13 cellular contexts compared by ENCODE assay signal in the genomic region with DNA sequence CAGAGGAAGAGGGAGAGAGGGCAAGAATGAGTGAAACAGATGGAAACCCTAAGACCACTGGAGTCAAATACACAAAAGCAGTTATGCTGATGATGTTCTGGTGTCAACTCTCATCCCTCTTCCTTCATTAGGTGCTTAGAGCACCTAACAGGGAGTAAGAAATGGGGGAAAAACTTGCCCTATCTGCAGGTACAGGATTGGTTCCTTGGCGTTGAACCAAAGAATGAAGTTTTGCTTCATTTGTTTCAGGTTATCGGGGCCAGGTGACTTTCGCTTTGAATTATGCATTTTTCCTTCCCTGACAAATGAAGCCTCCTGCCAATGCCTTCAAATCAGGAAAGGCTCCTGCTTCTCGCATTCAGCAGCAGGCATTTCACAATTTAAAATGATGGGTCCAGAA. TPM values are rescaled to one million over a fixed set of nuclear protein-coding genes. Genes with fewer than 3 reads are reported as not detected.
A peak's percentile ranks its signal among the peaks of the same experiment; 100 is the strongest.
DNase-seq lines count a peak whose midpoint lies in the region; ATAC-seq and TF ChIP-seq lines count a peak whose summit lies in the region.
"Had no signal": no experiment of that assay in that cellular context is flagged by ENCODE, and none has a peak within 500 bp of the region (broad histone marks: within the 10 kb centered on the region; RNA-seq: fewer than 3 reads in every experiment).

No MANE protein-coding gene starts in this region.

- no peaks in the 10 kb centered on the region for H3K36me3 Mint-ChIP-seq in brain

- no peak overlapping the region for H3K4me2 ChIP-seq in PC-3 (ENCODE audit: low read length)
- H3K4me2 ChIP-seq: BLaER1 treated with 17β-estradiol and CSF1 and Interleukin-3, amounts not matched to agents 10 nM and 100 nM had no signal

- no peak for ATAC-seq in PC-3

- no peak overlapping the region for H3K9ac ChIP-seq in PC-3 (ENCODE audit: low read length)
- H3K9ac ChIP-seq: BLaER1 treated with 17β-estradiol and CSF1 and Interleukin-3, amounts not matched to agents 10 nM and 100 nM had no signal

- peak overlapping the region; percentile 57 to 79 (median 76) for H3K4me3 Mint-ChIP-seq in brain

- TF ChIP-seq CTCF in brain (conservative IDR thresholded peaks at IDR 0.05) (no peak), PC-3 (conservative IDR thresholded peaks at IDR 0.05; ENCODE audit: low read depth, low read length) (no peak)

- H3K4me3 ChIP-seq in neuron (ENCODE audit: low read length) (peak overlapping the region; percentile 1), PC-3 (ENCODE audit: low read length) (no peak overlapping the region)
- H3K4me3 ChIP-seq: BLaER1 treated with 17β-estradiol and CSF1 and Interleukin-3, amounts not matched to agents 10 nM and 100 nM had no signal

- no TSS peak for BruUV-seq in PC-3 (replicated peaks; lab: Mats Ljungman, UMichigan)

- H4K20me1 ChIP-seq in PC-3 (ENCODE audit: low read length): no peaks in the 10 kb centered on the region
- H4K20me1 ChIP-seq: BLaER1 treated with 17β-estradiol and CSF1 and Interleukin-3, amounts not matched to agents 10 nM and 100 nM had no signal

- H3K27me3 ChIP-seq in neuron (ENCODE audit: insufficient read depth, low read length): no peaks in the 10 kb centered on the region
- peaks cover 16% of the 10 kb centered on the region for H3K27me3 ChIP-seq in PC-3 (ENCODE audit: low read length)
- H3K27me3 ChIP-seq: BLaER1 treated with 17β-estradiol and CSF1 and Interleukin-3, amounts not matched to agents 10 nM and 100 nM had no signal

- POLR2A ChIA-PET in PC-3 (lab: Charles Lee; ENCODE audit: unreplicated experiment): no interaction called here

- no peaks in the 10 kb centered on the region for H3F3A ChIP-seq in PC-3 (ENCODE audit: low read length, unreplicated experiment)

- H3K79me2 ChIP-seq in PC-3 (ENCODE audit: low read length): no peaks in the 10 kb centered on the region

- H3K4me1 ChIP-seq in neuron (ENCODE audit: insufficient read depth, low read length): peaks cover 41% of the 10 kb centered on the region
- no peaks in the 10 kb centered on the region; the same call in 1 of the 2 replicates for H3K4me1 ChIP-seq in PC-3 (ENCODE audit: insufficient read depth, low read length)

- H3K4me1 Mint-ChIP-seq in brain: peaks cover 62% of the 10 kb centered on the region

- H3K27me3 Mint-ChIP-seq in brain: no peaks in the 10 kb centered on the region

- H3K9me3 ChIP-seq in neuron (ENCODE audit: low read length) (no peaks in the 10 kb centered on the region), PC-3 (ENCODE audit: low read length) (no peaks in the 10 kb centered on the region)
- H3K9me3 ChIP-seq: BLaER1 treated with 17β-estradiol and CSF1 and Interleukin-3, amounts not matched to agents 10 nM and 100 nM had no signal

- no peaks in the 10 kb centered on the region for H3K9me2 ChIP-seq in PC-3 (replicated peaks; ENCODE audit: low read length)

- DNase-seq in NCI-H1105 treated with DMSO at 0.1 percent for 48 hours (lab: John Stamatoyannopoulos, UW): peak; percentile 30
- no peak for DNase-seq in NCI-H1105 (lab: John Stamatoyannopoulos, UW)
- peak; percentile 82 for DNase-seq in NCI-H1694 treated with DMSO at 0.1 percent for 48 hours (lab: John Stamatoyannopoulos, UW)
- DNase-seq in NCI-H345 treated with DMSO at 0.1 percent for 48 hours (lab: John Stamatoyannopoulos, UW; ENCODE audit: unreplicated experiment): no peak
- DNase-seq in UCSD-AML1 (lab: John Stamatoyannopoulos, UW; ENCODE audit: unreplicated experiment): no peak
- no peak for DNase-seq in PC-3
- DNase-seq: EL, NCI-H2081 treated with DMSO at 0.1 percent for 48 hours, OCI-M1, RPMI8226 had no signal

- H3K36me3 ChIP-seq in neuron (ENCODE audit: insufficient read depth, low read length): no peaks in the 10 kb centered on the region
- H3K36me3 ChIP-seq in PC-3 (ENCODE audit: low read depth, low read length): no peaks in the 10 kb centered on the region
- H3K36me3 ChIP-seq: BLaER1 treated with 17β-estradiol and CSF1 and Interleukin-3, amounts not matched to agents 10 nM and 100 nM had no signal

- no peak overlapping the region for H3K27ac ChIP-seq in PC-3 (ENCODE audit: low read length)
- H3K27ac ChIP-seq: BLaER1 treated with 17β-estradiol and CSF1 and Interleukin-3, amounts not matched to agents 10 nM and 100 nM had no signal

- peaks cover 0 to 3% (median 0%) of the 10 kb centered on the region in 5 experiments for H3K9me3 Mint-ChIP-seq in brain

- intact Hi-C loops in PC-3 (cut with micrococcal nuclease): no loop called here

- H3K27ac Mint-ChIP-seq in brain: peak overlapping the region; percentile 79 to 96 (median 90)

- CTCF ChIA-PET in PC-3 (lab: Charles Lee): no interaction called here

- H2AFZ ChIP-seq in neuron (ENCODE audit: low read depth, low read length): no peak overlapping the region
- H2AFZ ChIP-seq in PC-3 (ENCODE audit: low read length): no peak overlapping the region

RNA-seq across cellular contexts. Expression of gene DNAJB9, which starts 29.2 kb away (rescaled TPM):
- polyA plus RNA-seq in brain (ENCODE audit: insufficient read depth, low read depth, low replicate concordance): 13.5 TPM
- total RNA-seq in PC-3 (2014; rRNA removed): 19.2 and 24.0 TPM in 2 replicates

RNA-seq across cellular contexts. Expression of gene THAP5, which starts 29.4 kb away (rescaled TPM):
- 7.6 TPM for polyA plus RNA-seq in brain (ENCODE audit: insufficient read depth, low read depth, low replicate concordance)
- 8.1 and 11.8 TPM in 2 replicates for total RNA-seq in PC-3 (2014; rRNA removed)

Comparison
In these comparisons a context has a peak if more than half of its experiments do, and no peak if none do; other contexts are left out.
1. DNase-seq: peak in NCI-H1105 treated with DMSO at 0.1 percent for 48 hours (single experiment) and NCI-H1694 treated with DMSO at 0.1 percent for 48 hours (single experiment); none in NCI-H1105 (single experiment), NCI-H345 treated with DMSO at 0.1 percent for 48 hours (single experiment), UCSD-AML1 (single experiment) and PC-3 (single experiment).